1 cellular context compared by ENCODE assay signal in the genomic region with DNA sequence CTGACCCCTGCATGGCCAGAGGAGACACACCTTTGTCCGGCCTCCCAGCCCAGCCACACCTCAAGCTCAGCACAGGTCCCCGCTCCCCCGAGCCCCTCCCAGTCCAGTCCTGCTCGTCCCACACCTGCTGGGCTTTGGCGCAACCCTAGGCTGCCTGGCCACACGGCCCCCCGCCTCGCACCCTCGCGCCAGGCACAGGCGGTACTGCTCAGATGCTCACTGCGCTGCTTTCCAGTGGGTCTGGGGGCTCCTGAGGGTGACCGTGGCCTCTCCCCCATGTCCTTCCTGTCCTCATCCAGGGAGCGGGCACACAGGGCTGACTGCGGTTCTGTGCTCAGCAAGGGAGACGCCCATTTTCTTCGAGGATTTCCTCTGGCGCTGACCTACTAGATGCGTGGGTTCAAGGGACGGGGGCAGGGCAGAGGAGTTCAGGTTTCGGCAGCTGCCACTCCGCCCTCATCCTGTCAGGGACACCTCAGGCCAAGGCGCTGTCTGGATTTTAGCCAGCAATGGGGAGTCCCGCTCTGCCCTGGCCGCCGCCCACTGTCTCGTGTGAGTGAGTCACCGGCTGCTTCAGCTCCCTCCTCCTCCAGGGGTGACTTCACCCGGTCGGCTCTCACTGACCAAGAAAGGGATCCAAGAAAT.
TF ChIP-seq lines count a peak whose summit lies in the region.

No MANE protein-coding gene starts in this region.

TF ChIP-seq in K562, 482 proteins besides CTCF, POLR2A, EP300 and RAD21 (continued from another document and continues in another):
- TF ChIP-seq, protein P1, sequence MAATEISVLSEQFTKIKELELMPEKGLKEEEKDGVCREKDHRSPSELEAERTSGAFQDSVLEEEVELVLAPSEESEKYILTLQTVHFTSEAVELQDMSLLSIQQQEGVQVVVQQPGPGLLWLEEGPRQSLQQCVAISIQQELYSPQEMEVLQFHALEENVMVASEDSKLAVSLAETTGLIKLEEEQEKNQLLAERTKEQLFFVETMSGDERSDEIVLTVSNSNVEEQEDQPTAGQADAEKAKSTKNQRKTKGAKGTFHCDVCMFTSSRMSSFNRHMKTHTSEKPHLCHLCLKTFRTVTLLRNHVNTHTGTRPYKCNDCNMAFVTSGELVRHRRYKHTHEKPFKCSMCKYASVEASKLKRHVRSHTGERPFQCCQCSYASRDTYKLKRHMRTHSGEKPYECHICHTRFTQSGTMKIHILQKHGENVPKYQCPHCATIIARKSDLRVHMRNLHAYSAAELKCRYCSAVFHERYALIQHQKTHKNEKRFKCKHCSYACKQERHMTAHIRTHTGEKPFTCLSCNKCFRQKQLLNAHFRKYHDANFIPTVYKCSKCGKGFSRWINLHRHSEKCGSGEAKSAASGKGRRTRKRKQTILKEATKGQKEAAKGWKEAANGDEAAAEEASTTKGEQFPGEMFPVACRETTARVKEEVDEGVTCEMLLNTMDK (IDR thresholded peaks at IDR 0.05; ENCODE audit: borderline replicate concordance, insufficient read depth, low read depth, low read length, poor library complexity, severe bottlenecking) = no peak
- TF ChIP-seq ZNF77 (CRISPR knock-in tag; IDR thresholded peaks at IDR 0.05) (no peak), KHSRP (IDR thresholded peaks at IDR 0.05) (no peak), PHTF2 (CRISPR knock-in tag; IDR thresholded peaks at IDR 0.05) (no peak), NFE2 (IDR thresholded peaks at IDR 0.05; ENCODE audit: low read depth) (no peak), ZC3H4 (CRISPR knock-in tag; IDR thresholded peaks at IDR 0.05; ENCODE audit: borderline replicate concordance) (no peak), CHCHD3 (CRISPR knock-in tag; IDR thresholded peaks at IDR 0.05) (no peak), ASH1L (IDR thresholded peaks at IDR 0.05; ENCODE audit: borderline replicate concordance, low read depth, partially characterized antibody) (no peak), DIDO1 (tag; IDR thresholded peaks at IDR 0.05; ENCODE audit: low read depth) (no peak), MTF1 (CRISPR knock-in tag; IDR thresholded peaks at IDR 0.05; ENCODE audit: borderline replicate concordance) (no peak), LEF1 (IDR thresholded peaks at IDR 0.05) (peak; percentile 50; the same call in 1 of the 2 replicates), CCAR2 (IDR thresholded peaks at IDR 0.05; ENCODE audit: low read depth, low read length) (no peak), ZNF644 (tag; IDR thresholded peaks at IDR 0.05; ENCODE audit: low read depth) (no peak), ZBTB8A (IDR thresholded peaks at IDR 0.05; ENCODE audit: partially characterized antibody) (no peak), CREB3L1 (IDR thresholded peaks at IDR 0.05; ENCODE audit: borderline replicate concordance, low read depth) (no peak), RFX5 (IDR thresholded peaks at IDR 0.05; ENCODE audit: low read depth, low read length) (no peak)
- TF ChIP-seq, protein P2, sequence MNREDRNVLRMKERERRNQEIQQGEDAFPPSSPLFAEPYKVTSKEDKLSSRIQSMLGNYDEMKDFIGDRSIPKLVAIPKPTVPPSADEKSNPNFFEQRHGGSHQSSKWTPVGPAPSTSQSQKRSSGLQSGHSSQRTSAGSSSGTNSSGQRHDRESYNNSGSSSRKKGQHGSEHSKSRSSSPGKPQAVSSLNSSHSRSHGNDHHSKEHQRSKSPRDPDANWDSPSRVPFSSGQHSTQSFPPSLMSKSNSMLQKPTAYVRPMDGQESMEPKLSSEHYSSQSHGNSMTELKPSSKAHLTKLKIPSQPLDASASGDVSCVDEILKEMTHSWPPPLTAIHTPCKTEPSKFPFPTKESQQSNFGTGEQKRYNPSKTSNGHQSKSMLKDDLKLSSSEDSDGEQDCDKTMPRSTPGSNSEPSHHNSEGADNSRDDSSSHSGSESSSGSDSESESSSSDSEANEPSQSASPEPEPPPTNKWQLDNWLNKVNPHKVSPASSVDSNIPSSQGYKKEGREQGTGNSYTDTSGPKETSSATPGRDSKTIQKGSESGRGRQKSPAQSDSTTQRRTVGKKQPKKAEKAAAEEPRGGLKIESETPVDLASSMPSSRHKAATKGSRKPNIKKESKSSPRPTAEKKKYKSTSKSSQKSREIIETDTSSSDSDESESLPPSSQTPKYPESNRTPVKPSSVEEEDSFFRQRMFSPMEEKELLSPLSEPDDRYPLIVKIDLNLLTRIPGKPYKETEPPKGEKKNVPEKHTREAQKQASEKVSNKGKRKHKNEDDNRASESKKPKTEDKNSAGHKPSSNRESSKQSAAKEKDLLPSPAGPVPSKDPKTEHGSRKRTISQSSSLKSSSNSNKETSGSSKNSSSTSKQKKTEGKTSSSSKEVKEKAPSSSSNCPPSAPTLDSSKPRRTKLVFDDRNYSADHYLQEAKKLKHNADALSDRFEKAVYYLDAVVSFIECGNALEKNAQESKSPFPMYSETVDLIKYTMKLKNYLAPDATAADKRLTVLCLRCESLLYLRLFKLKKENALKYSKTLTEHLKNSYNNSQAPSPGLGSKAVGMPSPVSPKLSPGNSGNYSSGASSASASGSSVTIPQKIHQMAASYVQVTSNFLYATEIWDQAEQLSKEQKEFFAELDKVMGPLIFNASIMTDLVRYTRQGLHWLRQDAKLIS (CRISPR knock-in tag; IDR thresholded peaks at IDR 0.05) = no peak
- TF ChIP-seq, protein P3, sequence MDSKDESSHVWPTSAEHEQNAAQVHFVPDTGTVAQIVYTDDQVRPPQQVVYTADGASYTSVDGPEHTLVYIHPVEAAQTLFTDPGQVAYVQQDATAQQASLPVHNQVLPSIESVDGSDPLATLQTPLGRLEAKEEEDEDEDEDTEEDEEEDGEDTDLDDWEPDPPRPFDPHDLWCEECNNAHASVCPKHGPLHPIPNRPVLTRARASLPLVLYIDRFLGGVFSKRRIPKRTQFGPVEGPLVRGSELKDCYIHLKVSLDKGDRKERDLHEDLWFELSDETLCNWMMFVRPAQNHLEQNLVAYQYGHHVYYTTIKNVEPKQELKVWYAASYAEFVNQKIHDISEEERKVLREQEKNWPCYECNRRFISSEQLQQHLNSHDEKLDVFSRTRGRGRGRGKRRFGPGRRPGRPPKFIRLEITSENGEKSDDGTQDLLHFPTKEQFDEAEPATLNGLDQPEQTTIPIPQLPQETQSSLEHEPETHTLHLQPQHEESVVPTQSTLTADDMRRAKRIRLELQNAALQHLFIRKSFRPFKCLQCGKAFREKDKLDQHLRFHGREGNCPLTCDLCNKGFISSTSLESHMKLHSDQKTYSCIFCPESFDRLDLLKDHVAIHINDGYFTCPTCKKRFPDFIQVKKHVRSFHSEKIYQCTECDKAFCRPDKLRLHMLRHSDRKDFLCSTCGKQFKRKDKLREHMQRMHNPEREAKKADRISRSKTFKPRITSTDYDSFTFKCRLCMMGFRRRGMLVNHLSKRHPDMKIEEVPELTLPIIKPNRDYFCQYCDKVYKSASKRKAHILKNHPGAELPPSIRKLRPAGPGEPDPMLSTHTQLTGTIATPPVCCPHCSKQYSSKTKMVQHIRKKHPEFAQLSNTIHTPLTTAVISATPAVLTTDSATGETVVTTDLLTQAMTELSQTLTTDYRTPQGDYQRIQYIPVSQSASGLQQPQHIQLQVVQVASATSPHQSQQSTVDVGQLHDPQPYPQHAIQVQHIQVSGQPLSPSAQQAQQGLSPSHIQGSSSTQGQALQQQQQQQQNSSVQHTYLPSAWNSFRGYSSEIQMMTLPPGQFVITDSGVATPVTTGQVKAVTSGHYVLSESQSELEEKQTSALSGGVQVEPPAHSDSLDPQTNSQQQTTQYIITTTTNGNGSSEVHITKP (IDR thresholded peaks at IDR 0.05; ENCODE audit: partially characterized antibody) = no peak
- TF ChIP-seq, protein P4, sequence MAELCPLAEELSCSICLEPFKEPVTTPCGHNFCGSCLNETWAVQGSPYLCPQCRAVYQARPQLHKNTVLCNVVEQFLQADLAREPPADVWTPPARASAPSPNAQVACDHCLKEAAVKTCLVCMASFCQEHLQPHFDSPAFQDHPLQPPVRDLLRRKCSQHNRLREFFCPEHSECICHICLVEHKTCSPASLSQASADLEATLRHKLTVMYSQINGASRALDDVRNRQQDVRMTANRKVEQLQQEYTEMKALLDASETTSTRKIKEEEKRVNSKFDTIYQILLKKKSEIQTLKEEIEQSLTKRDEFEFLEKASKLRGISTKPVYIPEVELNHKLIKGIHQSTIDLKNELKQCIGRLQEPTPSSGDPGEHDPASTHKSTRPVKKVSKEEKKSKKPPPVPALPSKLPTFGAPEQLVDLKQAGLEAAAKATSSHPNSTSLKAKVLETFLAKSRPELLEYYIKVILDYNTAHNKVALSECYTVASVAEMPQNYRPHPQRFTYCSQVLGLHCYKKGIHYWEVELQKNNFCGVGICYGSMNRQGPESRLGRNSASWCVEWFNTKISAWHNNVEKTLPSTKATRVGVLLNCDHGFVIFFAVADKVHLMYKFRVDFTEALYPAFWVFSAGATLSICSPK (IDR thresholded peaks at IDR 0.05; ENCODE audit: borderline replicate concordance) = no peak
- TF ChIP-seq, protein P5, sequence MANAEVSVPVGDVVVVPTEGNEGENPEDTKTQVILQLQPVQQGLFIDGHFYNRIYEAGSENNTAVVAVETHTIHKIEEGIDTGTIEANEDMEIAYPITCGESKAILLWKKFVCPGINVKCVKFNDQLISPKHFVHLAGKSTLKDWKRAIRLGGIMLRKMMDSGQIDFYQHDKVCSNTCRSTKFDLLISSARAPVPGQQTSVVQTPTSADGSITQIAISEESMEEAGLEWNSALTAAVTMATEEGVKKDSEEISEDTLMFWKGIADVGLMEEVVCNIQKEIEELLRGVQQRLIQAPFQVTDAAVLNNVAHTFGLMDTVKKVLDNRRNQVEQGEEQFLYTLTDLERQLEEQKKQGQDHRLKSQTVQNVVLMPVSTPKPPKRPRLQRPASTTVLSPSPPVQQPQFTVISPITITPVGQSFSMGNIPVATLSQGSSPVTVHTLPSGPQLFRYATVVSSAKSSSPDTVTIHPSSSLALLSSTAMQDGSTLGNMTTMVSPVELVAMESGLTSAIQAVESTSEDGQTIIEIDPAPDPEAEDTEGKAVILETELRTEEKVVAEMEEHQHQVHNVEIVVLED (CRISPR knock-in tag; IDR thresholded peaks at IDR 0.05) = no peak
- TF ChIP-seq, protein P6, sequence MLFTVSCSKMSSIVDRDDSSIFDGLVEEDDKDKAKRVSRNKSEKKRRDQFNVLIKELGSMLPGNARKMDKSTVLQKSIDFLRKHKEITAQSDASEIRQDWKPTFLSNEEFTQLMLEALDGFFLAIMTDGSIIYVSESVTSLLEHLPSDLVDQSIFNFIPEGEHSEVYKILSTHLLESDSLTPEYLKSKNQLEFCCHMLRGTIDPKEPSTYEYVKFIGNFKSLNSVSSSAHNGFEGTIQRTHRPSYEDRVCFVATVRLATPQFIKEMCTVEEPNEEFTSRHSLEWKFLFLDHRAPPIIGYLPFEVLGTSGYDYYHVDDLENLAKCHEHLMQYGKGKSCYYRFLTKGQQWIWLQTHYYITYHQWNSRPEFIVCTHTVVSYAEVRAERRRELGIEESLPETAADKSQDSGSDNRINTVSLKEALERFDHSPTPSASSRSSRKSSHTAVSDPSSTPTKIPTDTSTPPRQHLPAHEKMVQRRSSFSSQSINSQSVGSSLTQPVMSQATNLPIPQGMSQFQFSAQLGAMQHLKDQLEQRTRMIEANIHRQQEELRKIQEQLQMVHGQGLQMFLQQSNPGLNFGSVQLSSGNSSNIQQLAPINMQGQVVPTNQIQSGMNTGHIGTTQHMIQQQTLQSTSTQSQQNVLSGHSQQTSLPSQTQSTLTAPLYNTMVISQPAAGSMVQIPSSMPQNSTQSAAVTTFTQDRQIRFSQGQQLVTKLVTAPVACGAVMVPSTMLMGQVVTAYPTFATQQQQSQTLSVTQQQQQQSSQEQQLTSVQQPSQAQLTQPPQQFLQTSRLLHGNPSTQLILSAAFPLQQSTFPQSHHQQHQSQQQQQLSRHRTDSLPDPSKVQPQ (CRISPR knock-in tag; IDR thresholded peaks at IDR 0.05; ENCODE audit: borderline replicate concordance) = no peak
